Comparison of ENCODE assay signal across 15 cellular contexts in genomic region chr1:5389101-5389885, GRCh38.
DNase-seq lines count a peak whose midpoint lies in the region; ATAC-seq and TF ChIP-seq lines count a peak whose summit lies in the region.
"Had no signal": no experiment of that assay in that cellular context is flagged by ENCODE, and none has a peak within 500 bp of the region (broad histone marks: within the 10 kb centered on the region; RNA-seq: fewer than 3 reads in every experiment).

No MANE protein-coding gene starts in this region.

- peak overlapping the region; percentile 33 for H3K27ac ChIP-seq in CD4-positive, alpha-beta memory T cell (ENCODE audit: low read depth, low read length)
- H3K27ac ChIP-seq in OCI-LY7 (ENCODE audit: low read depth, low read length, poor library complexity, severe bottlenecking): no peak overlapping the region
- H3K27ac ChIP-seq: prostate gland, tibial artery had no signal

- H4K20me1 ChIP-seq in OCI-LY7 (ENCODE audit: insufficient read depth, low read length): no peaks in the 10 kb centered on the region

- H3K79me2 ChIP-seq in OCI-LY7 (ENCODE audit: insufficient read depth, low read depth, low read length): no peaks in the 10 kb centered on the region

- no peaks in the 10 kb centered on the region for H3K9me3 ChIP-seq in CD4-positive, alpha-beta memory T cell (ENCODE audit: control insufficient read depth in 1 of 2, low read length in 2 of 2)
- H3K9me3 ChIP-seq in OCI-LY7 (ENCODE audit: low read length): no peaks in the 10 kb centered on the region
- H3K9me3 ChIP-seq: prostate gland, tibial artery had no signal

- H3K27ac Mint-ChIP-seq in CD4-positive, alpha-beta memory T cell: peak overlapping the region in 4 of 7 donors; percentile 88 to 97 (median 95)
- peak overlapping the region; percentile 60 for H3K27ac Mint-ChIP-seq in activated T-cell treated with anti-CD3 and anti-CD28 coated beads, Interleukin-2, amount 50 U/mL, for 72 hours
- H3K27ac Mint-ChIP-seq in natural killer cell: peak overlapping the region; percentile 44
- H3K27ac Mint-ChIP-seq: B cell, nephron progenitor cell had no signal

- peaks cover 51% of the 10 kb centered on the region for H3K4me1 ChIP-seq in CD4-positive, alpha-beta memory T cell (ENCODE audit: insufficient read depth, low read length)
- H3K4me1 ChIP-seq in OCI-LY7 (ENCODE audit: insufficient read depth, low read length, poor library complexity, severe bottlenecking): no peaks in the 10 kb centered on the region
- H3K4me1 ChIP-seq: prostate gland, tibial artery had no signal

- H3K36me3 Mint-ChIP-seq in CD4-positive, alpha-beta memory T cell: no peaks in the 10 kb centered on the region
- H3K36me3 Mint-ChIP-seq in activated T-cell treated with anti-CD3 and anti-CD28 coated beads, Interleukin-2, amount 50 U/mL, for 72 hours (ENCODE audit: insufficient read depth in 2 of 2): no peaks in the 10 kb centered on the region
- H3K36me3 Mint-ChIP-seq in natural killer cell: no peaks in the 10 kb centered on the region

- peaks cover 13 to 25% (median 24%) of the 10 kb centered on the region in 4 donors for H3K4me1 Mint-ChIP-seq in CD4-positive, alpha-beta memory T cell
- peaks cover 16% of the 10 kb centered on the region for H3K4me1 Mint-ChIP-seq in activated T-cell treated with anti-CD3 and anti-CD28 coated beads, Interleukin-2, amount 50 U/mL, for 72 hours (ENCODE audit: low read depth)
- peaks cover 7 to 16% of the 10 kb centered on the region in 2 donors for H3K4me1 Mint-ChIP-seq in natural killer cell
- H3K4me1 Mint-ChIP-seq: B cell, nephron progenitor cell had no signal

- H2AFZ ChIP-seq in OCI-LY7 (ENCODE audit: low read length): no peak overlapping the region

- H3K9me2 ChIP-seq in OCI-LY7 (ENCODE audit: insufficient read depth, low read length): no peaks in the 10 kb centered on the region

- TF ChIP-seq CTCF in natural killer cell (IDR thresholded peaks at IDR 0.05): no peak
- TF ChIP-seq CTCF in OCI-LY7 (conservative IDR thresholded peaks at IDR 0.05; ENCODE audit: low read length): no peak

- CTCF ChIA-PET in CD4-positive, alpha-beta memory T cell (lab: Charles Lee; ENCODE audit: partially characterized antibody): interaction anchor here (0.8 to 3.7 kb wide), 5 partner anchors 8 to 102 kb away, joined by 3 to 19 read pairs (median 4); no protein-coding TSS in a partner anchor
- CTCF ChIA-PET in OCI-LY7 (lab: Charles Lee; ENCODE audit: unreplicated experiment): no interaction called here

- intact Hi-C loops in CD4-positive, alpha-beta memory T cell (cut with micrococcal nuclease): loop anchor here (1.0 kb wide), 3 partner anchors 34 to 103 kb away; no protein-coding TSS in a partner anchor
- intact Hi-C loops in natural killer cell (cut with micrococcal nuclease): no loop called here
- intact Hi-C loops in OCI-LY7 (cut with micrococcal nuclease; ENCODE audit: unreplicated experiment): no loop called here

- no peaks in the 10 kb centered on the region for H3K9me3 Mint-ChIP-seq in CD4-positive, alpha-beta memory T cell
- H3K9me3 Mint-ChIP-seq in activated T-cell treated with anti-CD3 and anti-CD28 coated beads, Interleukin-2, amount 50 U/mL, for 72 hours: no peaks in the 10 kb centered on the region
- H3K9me3 Mint-ChIP-seq in natural killer cell: no peaks in the 10 kb centered on the region
- H3K9me3 Mint-ChIP-seq: nephron progenitor cell had no signal

- ATAC-seq in activated T-cell treated with anti-CD3 and anti-CD28 coated beads, Interleukin-2, amount 50 U/mL, for 72 hours (replicated peaks in 1 of 2): peak; percentile 72 to 79
- ATAC-seq in natural killer cell: peak in 2 of 3 donors; percentile 34 to 48
- ATAC-seq in HG03571 (IDR thresholded peaks at IDR 0.05; ENCODE audit: unreplicated experiment): no peak

- H3K4me3 Mint-ChIP-seq in CD4-positive, alpha-beta memory T cell: peak overlapping the region in 7 of 8 donors; percentile 64 to 89 (median 79)
- H3K4me3 Mint-ChIP-seq in activated T-cell treated with anti-CD3 and anti-CD28 coated beads, Interleukin-2, amount 50 U/mL, for 72 hours: peak overlapping the region; percentile 51 to 62
- peak overlapping the region; percentile 66 for H3K4me3 Mint-ChIP-seq in natural killer cell
- H3K4me3 Mint-ChIP-seq: B cell, nephron progenitor cell had no signal

- POLR2A ChIA-PET in CD4-positive, alpha-beta memory T cell (lab: Charles Lee; ENCODE audit: partially characterized antibody): interaction anchor here (0.7 to 3.0 kb wide), 17 partner anchors 10 to 278 kb away, joined by 3 to 22 read pairs (median 4); no protein-coding TSS in a partner anchor
- POLR2A ChIA-PET in OCI-LY7 (lab: Charles Lee): no interaction called here

- DNase-seq in CD4-positive, alpha-beta memory T cell: peak; percentile 45 to 80 (median 76)
- peak; percentile 75 for DNase-seq in Jurkat, Clone E6-1 (ENCODE audit: low read depth, low spot score)
- DNase-seq in activated T-cell treated with anti-CD3 and anti-CD28 coated beads, Interleukin-2, amount 50 U/mL, for 72 hours: peak; percentile 10 to 16
- DNase-seq in natural killer cell (no peak), OCI-LY7 (ENCODE audit: low spot score) (no peak), iPS-NIHi11 (ENCODE audit: low spot score) (no peak)
- DNase-seq: DMS153; NCI-H1436 treated with DMSO at 0.1 percent for 48 hours; nephron progenitor cell; stimulated activated CD4-positive, alpha-beta T cell treated with anti-CD3 and anti-CD28 coated beads, Interleukin-4, amount 100 ng/mL, for 4 hours; tibial artery had no signal

- no peaks in the 10 kb centered on the region for H3K27me3 ChIP-seq in CD4-positive, alpha-beta memory T cell (ENCODE audit: insufficient read depth, low read length)

- H3K4me3 ChIP-seq in CD4-positive, alpha-beta memory T cell (ENCODE audit: low read length in 2 of 2): peak overlapping the region; percentile 0 to 20
- H3K4me3 ChIP-seq in Jurkat, Clone E6-1 (ENCODE audit: low read length): no peak overlapping the region; the same call in 1 of the 2 replicates
- no peak overlapping the region for H3K4me3 ChIP-seq in OCI-LY7 (ENCODE audit: low read depth, low read length, poor library complexity, severe bottlenecking)
- H3K4me3 ChIP-seq: prostate gland, smooth muscle cell, tibial artery had no signal

- no peaks in the 10 kb centered on the region for H3K27me3 Mint-ChIP-seq in CD4-positive, alpha-beta memory T cell
- H3K27me3 Mint-ChIP-seq in activated T-cell treated with anti-CD3 and anti-CD28 coated beads, Interleukin-2, amount 50 U/mL, for 72 hours (ENCODE audit: low read depth): no peaks in the 10 kb centered on the region
- H3K27me3 Mint-ChIP-seq in natural killer cell (ENCODE audit: low read depth in 2 of 2): peaks cover 8 to 9% of the 10 kb centered on the region in 2 donors

- H3K36me3 ChIP-seq in CD4-positive, alpha-beta memory T cell (ENCODE audit: insufficient read depth, low read length): no peaks in the 10 kb centered on the region
- no peaks in the 10 kb centered on the region for H3K36me3 ChIP-seq in OCI-LY7 (ENCODE audit: insufficient read depth, low read length)
- H3K36me3 ChIP-seq: prostate gland, tibial artery had no signal

- BruUV-seq in OCI-LY7 (replicated peaks; lab: Mats Ljungman, UMichigan): no TSS peak

- H3K4me2 ChIP-seq in OCI-LY7 (ENCODE audit: low read length): no peak overlapping the region
- H3K4me2 ChIP-seq: smooth muscle cell had no signal

Comparison
In these comparisons a context has a peak if more than half of its experiments do, and no peak if none do; other contexts are left out.
1. DNase-seq: peak in CD4-positive, alpha-beta memory T cell (5 of 5), Jurkat, Clone E6-1 (single experiment) and activated T-cell treated with anti-CD3 and anti-CD28 coated beads, Interleukin-2, amount 50 U/mL, for 72 hours (2 of 2); none in natural killer cell (single experiment), OCI-LY7 (single experiment) and iPS-NIHi11 (single experiment).
2. H3K4me3 ChIP-seq: peak in CD4-positive, alpha-beta memory T cell (2 of 2); none in Jurkat, Clone E6-1 (single experiment) and OCI-LY7 (single experiment).
3. H3K27ac Mint-ChIP-seq: peak in every context shown above with its lines; median percentile 95 in CD4-positive, alpha-beta memory T cell; 60 in activated T-cell treated with anti-CD3 and anti-CD28 coated beads, Interleukin-2, amount 50 U/mL, for 72 hours; 44 in natural killer cell.
4. Peak in every context shown above with its lines, with median percentiles within 50 percentile points of each other: H3K4me3 Mint-ChIP-seq.